15 cellular contexts compared by ENCODE assay signal in the genomic region with DNA sequence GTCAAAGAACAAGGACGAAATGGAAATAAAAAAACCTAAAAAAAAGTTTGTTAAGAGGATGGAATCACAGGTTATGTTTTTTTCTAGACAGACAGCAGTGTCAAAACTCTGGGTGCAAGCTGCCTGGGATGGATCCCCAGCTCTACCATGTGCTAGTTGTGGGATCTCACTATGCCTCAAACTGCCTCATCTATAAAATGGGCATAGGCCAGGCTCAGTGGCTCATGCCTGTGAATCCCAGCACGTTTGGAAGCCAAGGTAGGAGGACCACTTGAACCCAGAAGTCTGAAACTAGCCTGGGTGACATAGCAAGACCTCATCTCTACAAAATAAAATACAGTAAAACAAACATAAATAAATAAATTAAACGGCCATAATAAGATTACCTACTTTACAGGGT. TPM values are rescaled to one million over a fixed set of nuclear protein-coding genes. Genes with fewer than 3 reads are reported as not detected.
DNase-seq lines count a peak whose midpoint lies in the region; ATAC-seq and TF ChIP-seq lines count a peak whose summit lies in the region.
"Had no signal": no experiment of that assay in that cellular context is flagged by ENCODE, and none has a peak within 500 bp of the region (broad histone marks: within the 10 kb centered on the region; RNA-seq: fewer than 3 reads in every experiment).

No MANE protein-coding gene starts in this region.

- H3K4me1 ChIP-seq in adipocyte (ENCODE audit: control insufficient read depth, insufficient read depth, low read length) (peaks cover 61% of the 10 kb centered on the region), esophagus squamous epithelium (peaks cover 17 to 94% (median 45%) of the 10 kb centered on the region in 3 donors)

- no peak overlapping the region for H3K4me3 ChIP-seq in AG04450 (ENCODE audit: low read depth, low read length)
- no peak overlapping the region for H3K4me3 ChIP-seq in adipocyte (ENCODE audit: low read length)
- H3K4me3 ChIP-seq in esophagus squamous epithelium: no peak overlapping the region
- H3K4me3 ChIP-seq in skin epidermis: no peak overlapping the region

- TF ChIP-seq CTCF in AG04450 (IDR thresholded peaks at IDR 0.05; ENCODE audit: low read depth, low read length): no peak
- no peak for TF ChIP-seq CTCF in esophagus squamous epithelium (IDR thresholded peaks at IDR 0.05)

- POLR2A ChIA-PET in AG04450 (lab: Yijun Ruan, JAX): interaction anchor here (0.6 to 1.4 kb wide), 5 partner anchors 14 to 36 kb away, joined by 3 to 4 read pairs (median 3); no protein-coding TSS in a partner anchor

- intact Hi-C loops in esophagus squamous epithelium (cut with DNase I): no loop called here

- DNase-seq in AG04450 (ENCODE audit: low read depth, low spot score) (no peak), adipocyte (ENCODE audit: low read depth) (no peak), esophagus squamous epithelium (lab: John Stamatoyannopoulos, UW) (no peak), AG08396 (ENCODE audit: low spot score) (no peak)
- no peak for DNase-seq in effector CD8-positive, alpha-beta T cell (lab: John Stamatoyannopoulos, UW)
- DNase-seq: activated CD4-positive, CD25-positive, alpha-beta regulatory T cell; activated effector memory CD4-positive, alpha-beta T cell treated with anti-CD3 and anti-CD28 coated beads, Interleukin-2, amount 50 U/mL, for 16 hours; effector CD4-positive, alpha-beta T cell; NCI-H1048; NCI-H774; T-helper 17 cell had no signal

- H3K9ac ChIP-seq in adipocyte (ENCODE audit: low read length): peak overlapping the region; percentile 53

- no peak for ATAC-seq in GM21367 (IDR thresholded peaks at IDR 0.05; ENCODE audit: unreplicated experiment)
- ATAC-seq in GM19035 (IDR thresholded peaks at IDR 0.05; ENCODE audit: unreplicated experiment): no peak
- ATAC-seq: T-helper 17 cell had no signal

- H3K36me3 ChIP-seq in adipocyte (ENCODE audit: control insufficient read depth, insufficient read depth, low read length, severe bottlenecking) (no peaks in the 10 kb centered on the region), esophagus squamous epithelium (no peaks in the 10 kb centered on the region)

- H3K27ac ChIP-seq in AG04450 (ENCODE audit: low read depth, low read length) (peak overlapping the region; percentile 75), esophagus squamous epithelium (peak overlapping the region; percentile 65 to 91 (median 87)), skin epidermis (peak overlapping the region in 18 of 21 experiments; percentile 8 to 82 (median 62))

- H3K9me3 ChIP-seq in AG04450 (ENCODE audit: control insufficient read depth, insufficient read depth, low read length) (no peaks in the 10 kb centered on the region), adipocyte (ENCODE audit: control insufficient read depth, low read length) (no peaks in the 10 kb centered on the region), esophagus squamous epithelium (no peaks in the 10 kb centered on the region)

- TF ChIP-seq POLR2A in esophagus squamous epithelium (IDR thresholded peaks at IDR 0.05): no peak

- CTCF ChIA-PET in AG04450 (lab: Charles Lee): no interaction called here

- WGBS in esophagus squamous epithelium, 2 donors: 47 to 49% methylated on average over 3 of the region's 3 CpGs

- H3K27me3 ChIP-seq in AG04450 (ENCODE audit: control insufficient read depth, insufficient read depth, low read length) (no peaks in the 10 kb centered on the region), adipocyte (replicated peaks; ENCODE audit: control insufficient read depth, insufficient read depth, low read length) (no peaks in the 10 kb centered on the region), esophagus squamous epithelium (no peaks in the 10 kb centered on the region)

RNA-seq across cellular contexts. Expression of gene PLD1, which starts 4.6 kb away (rescaled TPM):
- 13.9 and 20.2 TPM in 2 replicates for polyA plus RNA-seq in AG04450 (2011; rRNA removed)
- 29.4 and 44.9 TPM in 2 replicates for polyA minus RNA-seq in AG04450 (2011; rRNA and poly(A)+ RNA removed)
- 10 to 100 TPM; 30.9 to 67.9 (median 56.0) TPM for total RNA-seq in esophagus squamous epithelium

RNA-seq across cellular contexts. Expression of gene TMEM212, which starts 37.5 kb away (rescaled TPM):
- not detected in 2 replicates for polyA plus RNA-seq in AG04450 (2011; rRNA removed)
- not detected in 2 replicates for polyA minus RNA-seq in AG04450 (2011; rRNA and poly(A)+ RNA removed)
- total RNA-seq in esophagus squamous epithelium: not detected
- total RNA-seq: T-helper 17 cell had no signal
- polyA plus RNA-seq: neural cell had no signal
